In the genomic region with DNA sequence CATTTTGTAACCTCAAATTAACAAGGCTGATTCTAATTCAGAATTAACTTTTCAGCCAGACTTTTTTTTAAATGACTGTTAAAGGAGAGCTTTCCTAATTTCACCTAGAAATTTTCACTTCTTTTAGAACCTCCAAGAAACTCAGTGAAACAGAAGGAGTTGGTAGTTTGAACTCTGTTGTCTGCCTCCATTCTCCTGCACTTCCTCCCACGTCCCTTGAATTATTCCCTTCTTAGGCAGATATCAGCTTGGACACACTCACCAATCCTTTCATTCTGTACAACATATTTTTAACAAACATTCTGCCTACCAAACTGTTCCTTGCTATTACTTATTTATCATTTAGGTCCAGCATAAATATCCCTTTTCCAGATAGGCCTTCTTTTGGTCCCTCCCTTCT, we compare ENCODE assay signal across 1 cellular context.
TF ChIP-seq lines count a peak whose summit lies in the region.

No MANE protein-coding gene starts in this region.

TF ChIP-seq in GM23338, 12 proteins besides CTCF, POLR2A, EP300 and RAD21 (continued from another document):
- TF ChIP-seq, protein P1, sequence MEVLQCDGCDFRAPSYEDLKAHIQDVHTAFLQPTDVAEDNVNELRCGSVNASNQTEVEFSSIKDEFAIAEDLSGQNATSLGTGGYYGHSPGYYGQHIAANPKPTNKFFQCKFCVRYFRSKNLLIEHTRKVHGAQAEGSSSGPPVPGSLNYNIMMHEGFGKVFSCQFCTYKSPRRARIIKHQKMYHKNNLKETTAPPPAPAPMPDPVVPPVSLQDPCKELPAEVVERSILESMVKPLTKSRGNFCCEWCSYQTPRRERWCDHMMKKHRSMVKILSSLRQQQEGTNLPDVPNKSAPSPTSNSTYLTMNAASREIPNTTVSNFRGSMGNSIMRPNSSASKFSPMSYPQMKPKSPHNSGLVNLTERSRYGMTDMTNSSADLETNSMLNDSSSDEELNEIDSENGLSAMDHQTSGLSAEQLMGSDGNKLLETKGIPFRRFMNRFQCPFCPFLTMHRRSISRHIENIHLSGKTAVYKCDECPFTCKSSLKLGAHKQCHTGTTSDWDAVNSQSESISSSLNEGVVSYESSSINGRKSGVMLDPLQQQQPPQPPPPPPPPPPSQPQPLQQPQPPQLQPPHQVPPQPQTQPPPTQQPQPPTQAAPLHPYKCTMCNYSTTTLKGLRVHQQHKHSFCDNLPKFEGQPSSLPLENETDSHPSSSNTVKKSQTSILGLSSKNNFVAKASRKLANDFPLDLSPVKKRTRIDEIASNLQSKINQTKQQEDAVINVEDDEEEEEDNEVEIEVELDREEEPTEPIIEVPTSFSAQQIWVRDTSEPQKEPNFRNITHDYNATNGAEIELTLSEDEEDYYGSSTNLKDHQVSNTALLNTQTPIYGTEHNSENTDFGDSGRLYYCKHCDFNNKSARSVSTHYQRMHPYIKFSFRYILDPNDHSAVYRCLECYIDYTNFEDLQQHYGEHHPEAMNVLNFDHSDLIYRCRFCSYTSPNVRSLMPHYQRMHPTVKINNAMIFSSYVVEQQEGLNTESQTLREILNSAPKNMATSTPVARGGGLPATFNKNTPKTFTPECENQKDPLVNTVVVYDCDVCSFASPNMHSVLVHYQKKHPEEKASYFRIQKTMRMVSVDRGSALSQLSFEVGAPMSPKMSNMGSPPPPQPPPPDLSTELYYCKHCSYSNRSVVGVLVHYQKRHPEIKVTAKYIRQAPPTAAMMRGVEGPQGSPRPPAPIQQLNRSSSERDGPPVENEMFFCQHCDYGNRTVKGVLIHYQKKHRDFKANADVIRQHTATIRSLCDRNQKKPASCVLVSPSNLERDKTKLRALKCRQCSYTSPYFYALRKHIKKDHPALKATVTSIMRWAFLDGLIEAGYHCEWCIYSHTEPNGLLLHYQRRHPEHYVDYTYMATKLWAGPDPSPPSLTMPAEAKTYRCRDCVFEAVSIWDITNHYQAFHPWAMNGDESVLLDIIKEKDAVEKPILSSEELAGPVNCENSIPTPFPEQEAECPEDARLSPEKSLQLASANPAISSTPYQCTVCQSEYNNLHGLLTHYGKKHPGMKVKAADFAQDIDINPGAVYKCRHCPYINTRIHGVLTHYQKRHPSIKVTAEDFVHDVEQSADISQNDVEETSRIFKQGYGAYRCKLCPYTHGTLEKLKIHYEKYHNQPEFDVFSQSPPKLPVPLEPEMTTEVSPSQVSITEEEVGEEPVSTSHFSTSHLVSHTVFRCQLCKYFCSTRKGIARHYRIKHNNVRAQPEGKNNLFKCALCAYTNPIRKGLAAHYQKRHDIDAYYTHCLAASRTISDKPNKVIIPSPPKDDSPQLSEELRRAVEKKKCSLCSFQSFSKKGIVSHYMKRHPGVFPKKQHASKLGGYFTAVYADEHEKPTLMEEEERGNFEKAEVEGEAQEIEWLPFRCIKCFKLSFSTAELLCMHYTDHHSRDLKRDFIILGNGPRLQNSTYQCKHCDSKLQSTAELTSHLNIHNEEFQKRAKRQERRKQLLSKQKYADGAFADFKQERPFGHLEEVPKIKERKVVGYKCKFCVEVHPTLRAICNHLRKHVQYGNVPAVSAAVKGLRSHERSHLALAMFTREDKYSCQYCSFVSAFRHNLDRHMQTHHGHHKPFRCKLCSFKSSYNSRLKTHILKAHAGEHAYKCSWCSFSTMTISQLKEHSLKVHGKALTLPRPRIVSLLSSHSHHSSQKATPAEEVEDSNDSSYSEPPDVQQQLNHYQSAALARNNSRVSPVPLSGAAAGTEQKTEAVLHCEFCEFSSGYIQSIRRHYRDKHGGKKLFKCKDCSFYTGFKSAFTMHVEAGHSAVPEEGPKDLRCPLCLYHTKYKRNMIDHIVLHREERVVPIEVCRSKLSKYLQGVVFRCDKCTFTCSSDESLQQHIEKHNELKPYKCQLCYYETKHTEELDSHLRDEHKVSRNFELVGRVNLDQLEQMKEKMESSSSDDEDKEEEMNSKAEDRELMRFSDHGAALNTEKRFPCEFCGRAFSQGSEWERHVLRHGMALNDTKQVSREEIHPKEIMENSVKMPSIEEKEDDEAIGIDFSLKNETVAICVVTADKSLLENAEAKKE (CRISPR knock-in tag; IDR thresholded peaks at IDR 0.05): no peak
